In genomic region chr21:35859677-35860076, GRCh38 we compare ENCODE assay signal across 37 cellular contexts.
DNase-seq lines count a peak whose midpoint lies in the region; ATAC-seq, FAIRE-seq and TF ChIP-seq lines count a peak whose summit lies in the region.
"Had no signal": no experiment of that assay in that cellular context is flagged by ENCODE, and none has a peak within 500 bp of the region (broad histone marks: within the 10 kb centered on the region; RNA-seq: fewer than 3 reads in every experiment).

No MANE protein-coding gene starts in this region.

- no peaks in the 10 kb centered on the region for H3K79me1 ChIP-seq in mesendoderm (ENCODE audit: low read length)

- no peak overlapping the region for H2AFZ ChIP-seq in hepatocyte

- peaks cover 4% of the 10 kb centered on the region for H3K27me3 ChIP-seq in endodermal cell (ENCODE audit: control insufficient read depth, insufficient read depth, low read length, poor library complexity, severe bottlenecking)
- H3K27me3 ChIP-seq in hepatocyte = no peaks in the 10 kb centered on the region
- peaks cover 0 to 3% of the 10 kb centered on the region in 2 donors for H3K27me3 ChIP-seq in small intestine (ENCODE audit: control insufficient read depth in 2 of 2, insufficient read depth in 2 of 2, low read length in 2 of 2)
- no peaks in the 10 kb centered on the region for H3K27me3 ChIP-seq in mesendoderm (ENCODE audit: insufficient read depth, low read length, poor library complexity)
- H3K27me3 ChIP-seq: BE2C; BLaER1; BLaER1 treated with 17β-estradiol and CSF1 and Interleukin-3, amounts not matched to agents 10 nM and 100 nM had no signal

- no peak for FAIRE-seq in small intestine (lab: Jason Lieb, UNC)
- FAIRE-seq: A204.1, A549, D721Med had no signal

- no peak overlapping the region for H3K4me3 Mint-ChIP-seq in endodermal cell
- H3K4me3 Mint-ChIP-seq: B cell; CD14-positive monocyte; CD4-positive, alpha-beta memory T cell; CD4-positive, alpha-beta T cell; CD4-positive, CD25-positive, alpha-beta regulatory T cell; CD8-positive, alpha-beta memory T cell; CD8-positive, alpha-beta T cell had no signal

- H3K4me1 ChIP-seq in endodermal cell (ENCODE audit: control insufficient read depth, insufficient read depth, low read length) = no peaks in the 10 kb centered on the region
- peaks cover 9% of the 10 kb centered on the region for H3K4me1 ChIP-seq in hepatocyte (ENCODE audit: insufficient read depth)
- peaks cover 8 to 10% of the 10 kb centered on the region in 2 donors for H3K4me1 ChIP-seq in small intestine (ENCODE audit: control insufficient read depth in 2 of 2, insufficient read depth in 1 of 2, low read depth in 1 of 2, low read length in 1 of 2)
- H3K4me1 ChIP-seq in mesendoderm (ENCODE audit: control insufficient read depth, low read depth, low read length) = no peaks in the 10 kb centered on the region
- H3K4me1 ChIP-seq: A549, BE2C, BLaER1, Caco-2 had no signal

- no peaks in the 10 kb centered on the region for H3K36me3 ChIP-seq in endodermal cell (ENCODE audit: control insufficient read depth, insufficient read depth, low read length)
- no peaks in the 10 kb centered on the region for H3K36me3 ChIP-seq in hepatocyte (replicated peaks; ENCODE audit: insufficient read depth, low read depth)
- H3K36me3 ChIP-seq in small intestine (ENCODE audit: control insufficient read depth in 2 of 2, insufficient read depth in 2 of 2, low read length in 2 of 2) = no peaks in the 10 kb centered on the region
- H3K36me3 ChIP-seq in mesendoderm (ENCODE audit: control insufficient read depth, insufficient read depth, low read length) = no peaks in the 10 kb centered on the region
- H3K36me3 ChIP-seq: BE2C; BLaER1; BLaER1 treated with 17β-estradiol and CSF1 and Interleukin-3, amounts not matched to agents 10 nM and 100 nM had no signal

- no peak overlapping the region for H2BK120ac ChIP-seq in mesendoderm (ENCODE audit: low read depth, low read length)

- no peak overlapping the region for H3K27ac ChIP-seq in endodermal cell (ENCODE audit: low read depth, low read length)
- no peak overlapping the region for H3K27ac ChIP-seq in hepatocyte
- peak overlapping the region in 1 of 2 donors; percentile 52 for H3K27ac ChIP-seq in small intestine (ENCODE audit: low read depth in 1 of 2, low read length in 1 of 2)
- no peak overlapping the region for H3K27ac ChIP-seq in mesendoderm (ENCODE audit: low read depth, low read length)
- H3K27ac ChIP-seq: 22Rv1; A549; BLaER1; BLaER1 treated with 17β-estradiol and CSF1 and Interleukin-3, amounts not matched to agents 10 nM and 100 nM; C4-2B had no signal

- H2AK5ac ChIP-seq in mesendoderm (ENCODE audit: low read length) = no peak overlapping the region

- no peak overlapping the region for H3K23ac ChIP-seq in mesendoderm (ENCODE audit: low read length)

- H3K9ac ChIP-seq in endodermal cell (ENCODE audit: extremely low read depth, low read length, poor library complexity, severe bottlenecking) = no peak overlapping the region
- H3K9ac ChIP-seq in mesendoderm (ENCODE audit: low read length) = no peak overlapping the region
- H3K9ac ChIP-seq: BLaER1; BLaER1 treated with 17β-estradiol and CSF1 and Interleukin-3, amounts not matched to agents 10 nM and 100 nM had no signal

- no peaks in the 10 kb centered on the region for H3K36me3 Mint-ChIP-seq in endodermal cell (ENCODE audit: low read depth)
- H3K36me3 Mint-ChIP-seq: CD14-positive monocyte; CD4-positive, alpha-beta memory T cell; CD4-positive, CD25-positive, alpha-beta regulatory T cell; CD8-positive, alpha-beta memory T cell; CD8-positive, alpha-beta T cell had no signal

- no peak for TF ChIP-seq CTCF in endodermal cell (conservative IDR thresholded peaks at IDR 0.05)
- TF ChIP-seq CTCF in hepatocyte (IDR thresholded peaks at IDR 0.05; ENCODE audit: poor library complexity) = no peak

- H4K5ac ChIP-seq in mesendoderm (ENCODE audit: low read length) = no peak overlapping the region

- no peak overlapping the region for H3K4ac ChIP-seq in mesendoderm (ENCODE audit: low read depth, low read length)

- no peak for TF ChIP-seq POLR2A in GM18505 (IDR thresholded peaks at IDR 0.05; ENCODE audit: borderline replicate concordance, extremely low read depth, insufficient read depth, insufficient read length)

- H4K8ac ChIP-seq in mesendoderm (ENCODE audit: low read depth, low read length) = no peak overlapping the region

- H3K4me1 Mint-ChIP-seq in endodermal cell = peaks cover 5% of the 10 kb centered on the region
- H3K4me1 Mint-ChIP-seq: B cell; CD14-positive monocyte; CD4-positive, alpha-beta memory T cell; CD4-positive, CD25-positive, alpha-beta regulatory T cell; CD8-positive, alpha-beta memory T cell had no signal

- ATAC-seq in left colon = peak; percentile 43
- no peak for ATAC-seq in GM21515 (IDR thresholded peaks at IDR 0.05; ENCODE audit: unreplicated experiment)
- no peak for ATAC-seq in GM19395 (IDR thresholded peaks at IDR 0.05; ENCODE audit: unreplicated experiment)
- ATAC-seq in GM18505 (IDR thresholded peaks at IDR 0.05; ENCODE audit: unreplicated experiment) = no peak
- ATAC-seq: A549; CD8-positive, alpha-beta T cell had no signal

- 100% methylated on average over 3 of the region's 3 CpGs; no CpG with 5 or more reads in 1 of the 2 experiments for WGBS in endodermal cell (ENCODE audit: insufficient coverage in 1 of 2, insufficient read length in 1 of 2), 2 experiments
- 74% methylated on average over 3 of the region's 3 CpGs for WGBS in hepatocyte (ENCODE audit: low lambda C conversion rate, missing lambda C conversion rate)
- WGBS in small intestine, 3 donors = 16 to 46% (median 42%) methylated on average over 3 of the region's 3 CpGs
- no CpG with 5 or more reads among the region's 3 CpGs for WGBS in mesendoderm (ENCODE audit: extremely low coverage, insufficient coverage, low lambda C conversion rate)

- no peaks in the 10 kb centered on the region for H4K20me1 ChIP-seq in hepatocyte (ENCODE audit: insufficient read depth, poor library complexity, severe bottlenecking)
- H4K20me1 ChIP-seq: BLaER1; BLaER1 treated with 17β-estradiol and CSF1 and Interleukin-3, amounts not matched to agents 10 nM and 100 nM had no signal

- H3K18ac ChIP-seq in mesendoderm (ENCODE audit: low read length) = no peak overlapping the region

- H3K9me2 ChIP-seq in hepatocyte (replicated peaks; ENCODE audit: insufficient read depth) = no peaks in the 10 kb centered on the region

- no peaks in the 10 kb centered on the region for H3K79me2 ChIP-seq in hepatocyte
- H3K79me2 ChIP-seq in mesendoderm (ENCODE audit: control insufficient read depth, insufficient read depth, low read length) = no peaks in the 10 kb centered on the region

- no peak overlapping the region for H2BK15ac ChIP-seq in mesendoderm (replicated peaks; ENCODE audit: low read depth)

- H3K9me3 ChIP-seq in endodermal cell (ENCODE audit: control insufficient read depth, low read length) = no peaks in the 10 kb centered on the region
- H3K9me3 ChIP-seq in hepatocyte (ENCODE audit: low read depth) = no peaks in the 10 kb centered on the region
- H3K9me3 ChIP-seq in small intestine (ENCODE audit: control insufficient read depth, low read depth) = no peaks in the 10 kb centered on the region
- H3K9me3 ChIP-seq: A549; BE2C; BLaER1; BLaER1 treated with 17β-estradiol and CSF1 and Interleukin-3, amounts not matched to agents 10 nM and 100 nM; Caco-2 had no signal

- H3K27ac Mint-ChIP-seq in endodermal cell = no peak overlapping the region
- H3K27ac Mint-ChIP-seq: B cell; CD14-positive monocyte; CD4-positive, alpha-beta memory T cell; CD4-positive, alpha-beta T cell; CD4-positive, CD25-positive, alpha-beta regulatory T cell; CD8-positive, alpha-beta memory T cell; CD8-positive, alpha-beta T cell had no signal

- no peak overlapping the region for H3K56ac ChIP-seq in mesendoderm (ENCODE audit: low read length)

- peaks cover 5% of the 10 kb centered on the region for H3K27me3 Mint-ChIP-seq in endodermal cell (ENCODE audit: insufficient read depth)

- peak; percentile 6 for DNase-seq in endodermal cell
- no peak for DNase-seq in hepatocyte (ENCODE audit: low spot score)
- no peak for DNase-seq in left colon
- DNase-seq in small intestine = peak; percentile 70
- DNase-seq in mesendoderm = no peak
- DNase-seq: 8988T; ACHN; AML-193; BE2C; C1 segment of cervical spinal cord; Caco-2; Calu3; CD4-positive, alpha-beta memory T cell; CD4-positive, alpha-beta T cell; CD4-positive, CD25-positive, alpha-beta regulatory T cell; CD8-positive, alpha-beta memory T cell; CD8-positive, alpha-beta T cell; COR-L47; DMS 273 treated with DMSO at 0.1 percent for 48 hours; DMS153; DMS53; DMS79; DMS79 treated with DMSO at 0.1 percent for 48 hours; DND-41; EL had no signal

- H3K4me3 ChIP-seq in endodermal cell (ENCODE audit: low read length) (no peak overlapping the region), hepatocyte (no peak overlapping the region), small intestine (ENCODE audit: low read depth in 1 of 2, low read length in 2 of 2) (no peak overlapping the region), mesendoderm (ENCODE audit: low read length) (no peak overlapping the region)
- H3K4me3 ChIP-seq: A549; BLaER1; BLaER1 treated with 17β-estradiol and CSF1 and Interleukin-3, amounts not matched to agents 10 nM and 100 nM had no signal

- intact Hi-C loops in left colon (cut with DNase I, micrococcal nuclease) = no loop called here

- no peaks in the 10 kb centered on the region for H3K9me3 Mint-ChIP-seq in endodermal cell
- H3K9me3 Mint-ChIP-seq: CD4-positive, alpha-beta T cell; CD8-positive, alpha-beta memory T cell; CD8-positive, alpha-beta T cell had no signal

- H2BK5ac ChIP-seq in mesendoderm (ENCODE audit: low read length) = no peak overlapping the region

- peak overlapping the region; percentile 33 for H3K4me2 ChIP-seq in hepatocyte
- no peak overlapping the region for H3K4me2 ChIP-seq in mesendoderm (ENCODE audit: low read length)
- H3K4me2 ChIP-seq: A549, BLaER1 had no signal

Comparison
In these comparisons a context has a peak if more than half of its experiments do, and no peak if none do; other contexts are left out.
1. DNase-seq: peak in endodermal cell (single experiment) and small intestine (single experiment); none in hepatocyte (single experiment), left colon (0 of 2) and mesendoderm (single experiment).